Comparison of ENCODE assay signal across 20 cellular contexts in the genomic region with DNA sequence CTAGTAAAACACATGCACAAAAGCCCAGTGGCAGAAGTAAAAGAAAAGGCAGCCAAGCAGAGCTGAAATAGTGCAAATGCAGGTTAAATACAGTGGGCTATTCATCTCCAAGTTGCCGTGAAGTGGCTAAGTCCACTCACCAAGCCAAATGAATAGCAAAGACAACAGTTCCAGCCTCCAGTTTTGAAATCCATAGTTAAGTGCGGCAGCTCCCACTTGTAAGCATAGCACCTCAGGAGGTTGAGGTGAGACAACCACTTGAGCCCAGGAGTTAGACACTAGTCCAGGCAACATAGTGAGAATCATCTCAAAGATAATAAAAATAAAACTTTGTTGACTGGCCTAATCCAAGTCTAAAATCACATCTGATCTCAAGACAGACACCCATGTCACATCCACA.
"Had no signal": no experiment of that assay in that cellular context is flagged by ENCODE, and none has a peak within 500 bp of the region (broad histone marks: within the 10 kb centered on the region; RNA-seq: fewer than 3 reads in every experiment).

No MANE protein-coding gene starts in this region.

- H3K27me3 ChIP-seq: breast epithelium, sigmoid colon, spleen had no signal

- H3K27ac ChIP-seq: breast epithelium, coronary artery, sigmoid colon, spleen, thoracic aorta had no signal

- H3K4me1 ChIP-seq: breast epithelium had no signal

- H3K9me3 Mint-ChIP-seq: activated CD4-positive, alpha-beta T cell treated with anti-CD3 and anti-CD28 coated beads, Interleukin-2, amount 10 ng/mL, durations not matched to agents 24 days and 14 days; activated naive CD4-positive, alpha-beta T cell treated with anti-CD3 and anti-CD28 coated beads, Interleukin-2, amount 10 ng/mL, durations not matched to agents 7 days and 5 days; activated T-cell treated with anti-CD3 and anti-CD28 coated beads, Interleukin-2, amount 50 U/mL, for 24 hours; activated T-helper 2 cell treated with anti-CD3 and anti-CD28 coated beads, Interferon-gamma antibody, Interleukin-2, Interleukin-4, amounts not matched to agents 10 μg/mL and 5 μg/mL and 100 μg/mL, durations not matched to agents 14 hours and 24 hours and 36 hours; nephron progenitor cell; stimulated activated memory B cell treated with anti-CD40 and anti-IgM and Interleukin-4, amounts not matched to agents 10 μg/mL and 1 μg/mL and 100 μg/mL, for 72 hours had no signal

- DNase-seq: activated CD4-positive, alpha-beta T cell treated with anti-CD3 and anti-CD28 coated beads, Interleukin-2, amount 10 ng/mL, durations not matched to agents 24 days and 14 days; activated CD8-positive, alpha-beta T cell treated with anti-CD3 and anti-CD28 coated beads, Interleukin-2, amount 10 ng/mL, durations not matched to agents 7 days and 5 days; activated naive CD4-positive, alpha-beta T cell treated with anti-CD3 and anti-CD28 coated beads, Interleukin-2, amount 10 ng/mL, durations not matched to agents 7 days and 5 days; activated T-cell treated with anti-CD3 and anti-CD28 coated beads, Interleukin-2, amount 50 U/mL, for 24 hours; head of caudate nucleus; kidney; mammary epithelial cell; nephron progenitor cell; nucleus accumbens; posterior cingulate gyrus; sigmoid colon; spleen; stimulated activated CD4-positive, alpha-beta T cell treated with anti-CD3 and anti-CD28 coated beads, Interleukin-4, amount 100 ng/mL, for 4 hours; T-helper 9 cell had no signal

- H3K27ac Mint-ChIP-seq: activated CD4-positive, alpha-beta T cell treated with anti-CD3 and anti-CD28 coated beads, Interleukin-2, amount 10 ng/mL, durations not matched to agents 24 days and 14 days; activated CD8-positive, alpha-beta T cell treated with anti-CD3 and anti-CD28 coated beads, Interleukin-2, amount 10 ng/mL, durations not matched to agents 7 days and 5 days; activated naive CD4-positive, alpha-beta T cell treated with anti-CD3 and anti-CD28 coated beads, Interleukin-2, amount 10 ng/mL, durations not matched to agents 7 days and 5 days; activated T-helper 2 cell treated with anti-CD3 and anti-CD28 coated beads, Interferon-gamma antibody, Interleukin-2, Interleukin-4, amounts not matched to agents 10 μg/mL and 5 μg/mL and 100 μg/mL, durations not matched to agents 14 hours and 24 hours and 36 hours; nephron progenitor cell; stimulated activated memory B cell treated with anti-CD40 and anti-IgM and Interleukin-4, amounts not matched to agents 10 μg/mL and 1 μg/mL and 100 μg/mL, for 72 hours had no signal

- H3K36me3 ChIP-seq: breast epithelium, thoracic aorta had no signal

- H3K4me3 ChIP-seq: breast epithelium, coronary artery, sigmoid colon, spleen, thoracic aorta had no signal

- ATAC-seq: left lobe of liver; stimulated activated memory B cell treated with anti-CD40 and anti-IgM and Interleukin-4, amounts not matched to agents 10 μg/mL and 1 μg/mL and 100 μg/mL, for 72 hours had no signal

- H3K27me3 Mint-ChIP-seq: activated CD4-positive, alpha-beta T cell treated with anti-CD3 and anti-CD28 coated beads, Interleukin-2, amount 10 ng/mL, durations not matched to agents 24 days and 14 days; activated naive CD4-positive, alpha-beta T cell treated with anti-CD3 and anti-CD28 coated beads, Interleukin-2, amount 10 ng/mL, durations not matched to agents 7 days and 5 days; activated T-cell treated with anti-CD3 and anti-CD28 coated beads, Interleukin-2, amount 50 U/mL, for 24 hours; stimulated activated memory B cell treated with anti-CD40 and anti-IgM and Interleukin-4, amounts not matched to agents 10 μg/mL and 1 μg/mL and 100 μg/mL, for 72 hours had no signal

- H3K9me3 ChIP-seq: breast epithelium, sigmoid colon, spleen, thoracic aorta had no signal

- H3K4me3 Mint-ChIP-seq: activated CD4-positive, alpha-beta T cell treated with anti-CD3 and anti-CD28 coated beads, Interleukin-2, amount 10 ng/mL, durations not matched to agents 24 days and 14 days; activated CD8-positive, alpha-beta T cell treated with anti-CD3 and anti-CD28 coated beads, Interleukin-2, amount 10 ng/mL, durations not matched to agents 7 days and 5 days; activated naive CD4-positive, alpha-beta T cell treated with anti-CD3 and anti-CD28 coated beads, Interleukin-2, amount 10 ng/mL, durations not matched to agents 7 days and 5 days; activated T-cell treated with anti-CD3 and anti-CD28 coated beads, Interleukin-2, amount 50 U/mL, for 24 hours; nephron progenitor cell; stimulated activated memory B cell treated with anti-CD40 and anti-IgM and Interleukin-4, amounts not matched to agents 10 μg/mL and 1 μg/mL and 100 μg/mL, for 72 hours had no signal
